ENCODE assay signal across 35 cellular contexts in genomic region chr10:128491686-128492085, GRCh38.
"Had no signal": no experiment of that assay in that cellular context is flagged by ENCODE, and none has a peak within 500 bp of the region (broad histone marks: within the 10 kb centered on the region; RNA-seq: fewer than 3 reads in every experiment).

No MANE protein-coding gene starts in this region.

- H3K36me3 ChIP-seq: MG63 had no signal

- H3K4me3 ChIP-seq: MG63 had no signal

- H3K9me3 ChIP-seq: MG63 had no signal

- H3K27ac ChIP-seq: KMS-11 had no signal

- DNase-seq: Karpas-422, Kasumi-1, KG1, MG63, MM.1S, MV-4-11, NCI-H1048, NCI-H1092, NCI-H1092 treated with DMSO at 0.1 percent for 48 hours, NCI-H1105, NCI-H1105 treated with DMSO at 0.1 percent for 48 hours, NCI-H1417, NCI-H1417 treated with DMSO at 0.1 percent for 48 hours, NCI-H1436, NCI-H1436 treated with DMSO at 0.1 percent for 48 hours, NCI-H146, NCI-H1694, NCI-H1694 treated with DMSO at 0.1 percent for 48 hours, NCI-H187, NCI-H187 treated with DMSO at 0.1 percent for 48 hours, NCI-H1930, NCI-H2029, NCI-H2029 treated with DMSO at 0.1 percent for 48 hours, NCI-H2081, NCI-H2081 treated with DMSO at 0.1 percent for 48 hours, NCI-H2107, NCI-H2171, NCI-H2171 treated with DMSO at 0.1 percent for 48 hours, NCI-H2227 treated with DMSO at 0.1 percent for 48 hours, NCI-H226, NCI-H345, NCI-H446, NCI-H446 treated with DMSO at 0.1 percent for 48 hours, NCI-H510A had no signal

- H3K27me3 ChIP-seq: MG63 had no signal

- H3K9ac ChIP-seq: KMS-11 had no signal

- H3K4me2 ChIP-seq: KMS-11 had no signal
